10 cellular contexts compared by ENCODE assay signal in genomic region chr1:147072371-147073061, GRCh38.
DNase-seq lines count a peak whose midpoint lies in the region; ATAC-seq, FAIRE-seq and TF ChIP-seq lines count a peak whose summit lies in the region.
"Had no signal": no experiment of that assay in that cellular context is flagged by ENCODE, and none has a peak within 500 bp of the region (broad histone marks: within the 10 kb centered on the region; RNA-seq: fewer than 3 reads in every experiment).

No MANE protein-coding gene starts in this region.

- POLR2A ChIA-PET in CD8-positive, alpha-beta memory T cell (lab: Charles Lee): no interaction called here
- POLR2A ChIA-PET in T-cell (lab: Charles Lee): no interaction called here

- H3K27ac Mint-ChIP-seq in CD8-positive, alpha-beta memory T cell: peak overlapping the region in 3 of 8 donors; percentile 8 to 47 (median 36)
- peak overlapping the region in 1 of 2 donors; percentile 7 for H3K27ac Mint-ChIP-seq in T-cell

- H3K4me1 Mint-ChIP-seq in CD8-positive, alpha-beta memory T cell: peaks cover 8 to 30% (median 11%) of the 10 kb centered on the region in 3 donors
- H3K4me1 Mint-ChIP-seq in T-cell: peaks cover 13 to 22% (median 16%) of the 10 kb centered on the region in 3 donors

- H3K27ac ChIP-seq in CD8-positive, alpha-beta memory T cell (ENCODE audit: low read depth, low read length): no peak overlapping the region
- H3K27ac ChIP-seq in pancreas: no peak overlapping the region

- H3K36me3 ChIP-seq in CD8-positive, alpha-beta memory T cell (ENCODE audit: insufficient read depth, low read length): no peaks in the 10 kb centered on the region
- H3K36me3 ChIP-seq in pancreas: no peaks in the 10 kb centered on the region

- peak in 3 of 4 experiments; percentile 27 to 75 (median 75) for ATAC-seq in T-cell (replicated peaks in 1 of 4)
- peak; percentile 21 to 62 (median 36) for ATAC-seq in pancreas
- no peak for ATAC-seq in GM19328 (IDR thresholded peaks at IDR 0.05; ENCODE audit: unreplicated experiment)

- CTCF ChIA-PET in CD8-positive, alpha-beta memory T cell (lab: Charles Lee): no interaction called here
- CTCF ChIA-PET in T-cell (lab: Charles Lee): no interaction called here

- TF ChIP-seq CTCF in fibroblast of pulmonary artery (IDR thresholded peaks at IDR 0.05; ENCODE audit: low read length, missing control alignments) (no peak), pancreas (IDR thresholded peaks at IDR 0.05) (no peak)

- no peak for DNase-seq in CD8-positive, alpha-beta memory T cell
- peak in 7 of 34 experiments; percentile 9 to 39 (median 16) for DNase-seq in T-cell
- DNase-seq in fibroblast of pulmonary artery (ENCODE audit: low read depth): no peak
- DNase-seq in pancreas: peak in 3 of 6 donors; percentile 19 to 57 (median 31)
- DNase-seq in GM19238 (ENCODE audit: insufficient read length, low spot score): no peak
- DNase-seq in putamen (ENCODE audit: low spot score): no peak
- DNase-seq in SW 1271 (lab: John Stamatoyannopoulos, UW): no peak
- DNase-seq: NCI-H2081 had no signal

- H3K9me3 ChIP-seq in CD8-positive, alpha-beta memory T cell (ENCODE audit: low read length): no peaks in the 10 kb centered on the region
- no peaks in the 10 kb centered on the region for H3K9me3 ChIP-seq in pancreas

- WGBS in pancreas, 2 donors: 13 to 18% methylated on average over 40 of the region's 40 CpGs

- H3K4me3 ChIP-seq in CD8-positive, alpha-beta memory T cell (ENCODE audit: low read length): peak overlapping the region; percentile 28
- H3K4me3 ChIP-seq in fibroblast of pulmonary artery (replicated peaks; ENCODE audit: low read depth, low read length) (peak overlapping the region; percentile 17), pancreas (peak overlapping the region in 1 of 4 donors; percentile 24)

- H3K4me3 Mint-ChIP-seq in CD8-positive, alpha-beta memory T cell: peak overlapping the region in 6 of 7 donors; percentile 12 to 89 (median 75)
- H3K4me3 Mint-ChIP-seq in T-cell: peak overlapping the region; percentile 65 to 85 (median 72)

- no peak for FAIRE-seq in pancreas (lab: Jason Lieb, UNC)
- FAIRE-seq: GM18507 had no signal

- peaks cover 0 to 3% (median 0%) of the 10 kb centered on the region in 3 donors for H3K36me3 Mint-ChIP-seq in CD8-positive, alpha-beta memory T cell
- H3K36me3 Mint-ChIP-seq in T-cell: no peaks in the 10 kb centered on the region

- peaks cover 0 to 3% (median 2%) of the 10 kb centered on the region in 5 donors for H3K9me3 Mint-ChIP-seq in CD8-positive, alpha-beta memory T cell
- peaks cover 0 to 3% (median 0%) of the 10 kb centered on the region in 3 donors for H3K9me3 Mint-ChIP-seq in T-cell

- H3K27me3 Mint-ChIP-seq in CD8-positive, alpha-beta memory T cell: peaks cover 59 to 68% of the 10 kb centered on the region in 2 donors
- H3K27me3 Mint-ChIP-seq in T-cell: peaks cover 39 to 64% of the 10 kb centered on the region in 2 donors

- H3K27me3 ChIP-seq in CD8-positive, alpha-beta memory T cell (ENCODE audit: insufficient read depth, low read length, poor library complexity, severe bottlenecking): peaks cover 7% of the 10 kb centered on the region
- peaks cover 0 to 6% (median 0%) of the 10 kb centered on the region in 4 donors for H3K27me3 ChIP-seq in pancreas

- no peaks in the 10 kb centered on the region for H3K4me1 ChIP-seq in CD8-positive, alpha-beta memory T cell (ENCODE audit: insufficient read depth, low read length)
- no peaks in the 10 kb centered on the region for H3K4me1 ChIP-seq in pancreas

- intact Hi-C loops in pancreas (cut with DNase I): no loop called here
